In the genomic region with DNA sequence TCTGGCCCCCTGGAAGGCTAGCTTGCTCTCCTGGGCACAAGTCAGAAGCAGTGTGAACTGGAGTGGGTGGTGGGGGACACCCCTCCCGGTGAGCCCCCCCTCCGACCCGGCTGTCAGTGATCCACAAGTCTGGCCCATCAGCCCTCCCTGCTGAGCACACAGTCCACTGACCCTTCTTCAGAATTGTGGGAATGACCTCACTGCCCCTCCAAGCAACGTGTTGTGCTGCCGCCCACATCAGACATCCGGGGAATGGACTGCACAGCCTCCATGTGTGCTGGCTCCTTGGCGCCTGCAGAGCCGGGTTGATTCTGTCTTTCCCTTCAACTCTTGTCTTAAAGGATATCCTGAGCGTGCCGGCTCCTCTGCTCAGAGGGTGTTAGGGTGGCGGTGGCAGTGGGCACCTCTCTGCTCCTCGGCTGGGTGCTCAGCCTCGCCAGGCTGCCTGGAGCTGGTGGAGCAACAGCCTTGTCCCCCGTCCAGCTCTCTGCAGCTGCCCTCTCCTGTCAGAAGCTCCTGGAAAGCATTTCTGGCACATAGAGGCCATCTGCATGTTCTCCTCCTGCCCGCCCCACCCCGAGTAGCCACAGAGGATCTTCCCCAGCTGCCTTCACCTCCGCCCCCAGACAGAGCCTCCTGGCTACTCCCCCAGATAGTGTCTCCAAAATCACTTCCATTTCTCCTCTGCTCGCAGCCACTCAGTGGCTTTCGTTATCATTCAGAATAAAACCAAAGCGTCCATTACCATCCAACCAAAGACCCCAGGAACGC, we compare ENCODE assay signal across 11 cellular contexts. TPM values are rescaled to one million over a fixed set of nuclear protein-coding genes. Genes with fewer than 3 reads are reported as not detected.
DNase-seq lines count a peak whose midpoint lies in the region; ATAC-seq and TF ChIP-seq lines count a peak whose summit lies in the region.
"Had no signal": no experiment of that assay in that cellular context is flagged by ENCODE, and none has a peak within 500 bp of the region (broad histone marks: within the 10 kb centered on the region; RNA-seq: fewer than 3 reads in every experiment).

No MANE protein-coding gene starts in this region.

- H3K4me3 ChIP-seq in SJCRH30 (peak overlapping the region; percentile 51), fibroblast of the aortic adventitia (ENCODE audit: low read depth, low read length) (no peak overlapping the region)

- peak; percentile 1 for ATAC-seq in sciatic nerve
- no peak for ATAC-seq in HG03439 (IDR thresholded peaks at IDR 0.05; ENCODE audit: unreplicated experiment)

- H3K27me3 ChIP-seq in SJCRH30, result no peaks in the 10 kb centered on the region

- H3K9me3 ChIP-seq in SJCRH30 (replicated peaks), result no peaks in the 10 kb centered on the region

- intact Hi-C loops in sciatic nerve (cut with DNase I), result loop anchor here (5.0 kb wide), 1 partner anchor 644 kb away; no protein-coding TSS in a partner anchor
- intact Hi-C loops in head of caudate nucleus (cut with DNase I), result loop anchor here (10.0 kb wide), 2 partner anchors 88 to 318 kb away; partner anchors contain the start of gene RPTOR

- H3K4me1 ChIP-seq in SJCRH30, result peaks cover 24% of the 10 kb centered on the region

- DNase-seq in NCI-H446 treated with DMSO at 0.1 percent for 48 hours (lab: John Stamatoyannopoulos, UW) (peak; percentile 23), NCI-H446 (lab: John Stamatoyannopoulos, UW) (no peak), SJCRH30 (peak; percentile 94 to 95), fibroblast of the aortic adventitia (ENCODE audit: low read depth) (peak; percentile 24), sciatic nerve (ENCODE audit: low spot score) (no peak), head of caudate nucleus (no peak)
- no peak for DNase-seq in effector CD4-positive, alpha-beta T cell
- DNase-seq: 8988T; activated effector memory CD4-positive, alpha-beta T cell treated with anti-CD3 and anti-CD28 coated beads, Interleukin-2, amount 50 U/mL, for 16 hours; NCI-H345 had no signal

- no peak for TF ChIP-seq CTCF in fibroblast of the aortic adventitia (IDR thresholded peaks at IDR 0.05; ENCODE audit: insufficient read depth, low read length)

- H3K36me3 ChIP-seq in SJCRH30, result no peaks in the 10 kb centered on the region

- peak overlapping the region; percentile 86 for H3K27ac ChIP-seq in SJCRH30

RNA-seq across cellular contexts. Expression of gene NPTX1, which starts 19.8 kb away (rescaled TPM):
- total RNA-seq in SJCRH30 (2014; rRNA removed; shearing (Covaris generic)), result not detected in 2 replicates
- total RNA-seq in fibroblast of the aortic adventitia (ENCODE audit: low replicate concordance) (0.57 and 191 TPM in 2 replicates), sciatic nerve (0.53 TPM)

RNA-seq across cellular contexts. Expression of gene ENDOV, which starts 41.7 kb away (rescaled TPM):
- 6.6 and 10.4 TPM in 2 replicates for total RNA-seq in SJCRH30 (2014; rRNA removed; shearing (Covaris generic))
- total RNA-seq in fibroblast of the aortic adventitia (ENCODE audit: low replicate concordance) (12.4 and 17.8 TPM in 2 replicates), sciatic nerve (32.4 TPM)

Comparison
In these comparisons a context has a peak if more than half of its experiments do, and no peak if none do; other contexts are left out.
1. DNase-seq: peak in NCI-H446 treated with DMSO at 0.1 percent for 48 hours (single experiment), SJCRH30 (2 of 2) and fibroblast of the aortic adventitia (single experiment); none in NCI-H446 (0 of 2), sciatic nerve (single experiment), head of caudate nucleus (0 of 42) and effector CD4-positive, alpha-beta T cell (single experiment).